Comparison of ENCODE assay signal across 10 cellular contexts in the genomic region with DNA sequence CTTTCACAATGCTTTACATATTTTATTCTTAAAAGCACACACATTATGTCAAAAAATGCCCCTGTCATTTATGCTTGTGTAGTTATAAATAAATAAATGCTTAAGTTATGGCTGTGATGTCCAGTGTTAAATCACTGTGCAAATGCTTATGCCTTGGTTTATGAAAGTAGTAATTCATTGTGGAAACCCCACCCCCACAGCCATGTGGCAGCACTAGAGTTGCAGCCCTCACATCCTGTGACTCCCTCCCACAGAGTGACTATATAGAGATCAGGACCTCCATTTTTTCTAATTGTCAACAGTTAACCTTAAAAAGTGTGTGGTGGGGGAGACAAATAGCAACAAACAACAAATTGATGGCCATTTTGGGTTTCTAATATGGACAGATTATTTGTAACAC. TPM values are rescaled to one million over a fixed set of nuclear protein-coding genes. Genes with fewer than 3 reads are reported as not detected.
DNase-seq lines count a peak whose midpoint lies in the region; ATAC-seq and TF ChIP-seq lines count a peak whose summit lies in the region.
"Had no signal": no experiment of that assay in that cellular context is flagged by ENCODE, and none has a peak within 500 bp of the region (broad histone marks: within the 10 kb centered on the region; RNA-seq: fewer than 3 reads in every experiment).

No MANE protein-coding gene starts in this region.

- TF ChIP-seq POLR2A in HCT116 (IDR thresholded peaks at IDR 0.05; ENCODE audit: borderline replicate concordance, extremely low read depth, insufficient read depth, insufficient read length): no peak
- TF ChIP-seq POLR2A in ovary (IDR thresholded peaks at IDR 0.05): no peak

- H3K4me2 ChIP-seq in HCT116 (ENCODE audit: low read length) (peak overlapping the region; percentile 1; the same call in 1 of the 2 replicates), mammary epithelial cell (ENCODE audit: insufficient read depth, low read depth, low read length) (no peak overlapping the region)
- H3K4me2 ChIP-seq: smooth muscle cell had no signal

- POLR2A ChIA-PET in HCT116 (lab: Charles Lee): no interaction called here
- POLR2A ChIA-PET in activated naive CD8-positive, alpha-beta T cell treated with anti-CD3 and anti-CD28 coated beads, Interleukin-2, amount 10 ng/mL, durations not matched to agents 7 days and 5 days (lab: Charles Lee): interaction anchor here (1.2 to 3.0 kb wide), 4 partner anchors 9 to 26 kb away, joined by 3 to 34 read pairs (median 10); no protein-coding TSS in a partner anchor

- BruUV-seq in HCT116 (replicated peaks; lab: Mats Ljungman, UMichigan) (no TSS peak), mammary epithelial cell (replicated peaks; lab: Mats Ljungman, UMichigan) (no TSS peak)

- H3K9me3 Mint-ChIP-seq in activated naive CD8-positive, alpha-beta T cell treated with anti-CD3 and anti-CD28 coated beads, Interleukin-2, amount 10 ng/mL, durations not matched to agents 7 days and 5 days: no peaks in the 10 kb centered on the region

- CTCF ChIA-PET in HCT116 (lab: Charles Lee) (no interaction called here), mammary epithelial cell (lab: Charles Lee; ENCODE audit: low non-redundant PET) (no interaction called here)

- no peak overlapping the region for H2AFZ ChIP-seq in HCT116 (ENCODE audit: low read depth, low read length, poor library complexity, severe bottlenecking)
- no peak overlapping the region for H2AFZ ChIP-seq in mammary epithelial cell (ENCODE audit: low read depth, low read length)

- in situ Hi-C loops in mammary epithelial cell (cut with MboI; ENCODE audit: low sequenced_read_pairs in 2 of 2): no loop called here

- H4K20me1 ChIP-seq in HCT116 (ENCODE audit: insufficient read depth) (no peaks in the 10 kb centered on the region), mammary epithelial cell (ENCODE audit: insufficient read depth, low read length) (no peaks in the 10 kb centered on the region)

- ATAC-seq in HCT116: no peak
- ATAC-seq in activated naive CD8-positive, alpha-beta T cell treated with anti-CD3 and anti-CD28 coated beads, Interleukin-2, amount 10 ng/mL, durations not matched to agents 7 days and 5 days (ENCODE audit: low read depth): peak; percentile 70

- RAD21 ChIA-PET in HCT116 (lab: Charles Lee; ENCODE audit: low non-redundant PET in 1 of 2, low total read pairs in 2 of 2, uncharacterized antibody in 2 of 2, unreplicated experiment in 2 of 2): no interaction called here

- no peaks in the 10 kb centered on the region for H3K27me3 Mint-ChIP-seq in activated naive CD8-positive, alpha-beta T cell treated with anti-CD3 and anti-CD28 coated beads, Interleukin-2, amount 10 ng/mL, durations not matched to agents 7 days and 5 days

- no peak for TF ChIP-seq EP300 in ovary (IDR thresholded peaks at IDR 0.05)

- DNase-seq in HCT116 (ENCODE audit: low read depth, low spot score): no peak
- peak; percentile 16 for DNase-seq in UCSD-AML1 (lab: John Stamatoyannopoulos, UW; ENCODE audit: unreplicated experiment)
- DNase-seq in activated naive CD8-positive, alpha-beta T cell treated with anti-CD3 and anti-CD28 coated beads, Interleukin-2, amount 10 ng/mL, durations not matched to agents 7 days and 5 days: peak; percentile 45
- DNase-seq in stimulated activated CD8-positive, alpha-beta memory T cell treated with anti-CD3 and anti-CD28 coated beads, Interleukin-4, amount 100 ng/mL, for 48 hours: peak; percentile 80
- DNase-seq in HuH-7.5 (ENCODE audit: low spot score): no peak
- no peak for DNase-seq in mammary epithelial cell
- DNase-seq in left ventricle myocardium inferior: no peak
- DNase-seq in ovary: no peak
- DNase-seq: KG1 had no signal

- H3K27ac ChIP-seq in HCT116 (ENCODE audit: low read depth, low read length): no peak overlapping the region
- no peak overlapping the region for H3K27ac ChIP-seq in mammary epithelial cell (ENCODE audit: insufficient read depth, low read depth, low read length)
- no peak overlapping the region for H3K27ac ChIP-seq in left ventricle myocardium inferior (replicated peaks)
- H3K27ac ChIP-seq in ovary: no peak overlapping the region

- H3K4me3 ChIP-seq in HCT116 (replicated peaks in 1 of 2; ENCODE audit: low read depth in 1 of 2, low read length in 2 of 2) (no peak overlapping the region), mammary epithelial cell (replicated peaks in 1 of 3; ENCODE audit: insufficient read depth in 1 of 3, low read depth in 2 of 3, low read length in 3 of 3) (no peak overlapping the region), left ventricle myocardium inferior (no peak overlapping the region), ovary (no peak overlapping the region)
- H3K4me3 ChIP-seq: smooth muscle cell had no signal

- H3K27ac Mint-ChIP-seq in activated naive CD8-positive, alpha-beta T cell treated with anti-CD3 and anti-CD28 coated beads, Interleukin-2, amount 10 ng/mL, durations not matched to agents 7 days and 5 days: peak overlapping the region; percentile 97

- intact Hi-C loops in HCT116 (cut with micrococcal nuclease) (no loop called here), mammary epithelial cell (cut with micrococcal nuclease) (no loop called here), left ventricle myocardium inferior (cut with micrococcal nuclease) (no loop called here), ovary (cut with DNase I) (no loop called here)

- H3K4me1 ChIP-seq in HCT116 (ENCODE audit: control insufficient read depth in 1 of 2, insufficient read depth in 2 of 2, low read length in 2 of 2) (peaks cover 0 to 26% of the 10 kb centered on the region in 2 experiments; a peak in 2 of 4 replicates), mammary epithelial cell (ENCODE audit: insufficient read depth, low read length) (peaks cover 6% of the 10 kb centered on the region), left ventricle myocardium inferior (no peaks in the 10 kb centered on the region), ovary (ENCODE audit: insufficient read depth) (no peaks in the 10 kb centered on the region)

- H3K79me2 ChIP-seq in HCT116 (ENCODE audit: insufficient read depth, low read length) (no peaks in the 10 kb centered on the region), mammary epithelial cell (ENCODE audit: insufficient read depth, low read length) (no peaks in the 10 kb centered on the region)

- dilution Hi-C loops in mammary epithelial cell (cut with HindIII; ENCODE audit: low sequenced_read_pairs): no loop called here

- H3K4me1 Mint-ChIP-seq in activated naive CD8-positive, alpha-beta T cell treated with anti-CD3 and anti-CD28 coated beads, Interleukin-2, amount 10 ng/mL, durations not matched to agents 7 days and 5 days: peaks cover 53% of the 10 kb centered on the region

- H3K27me3 ChIP-seq in HCT116 (ENCODE audit: insufficient read depth, low read length): no peaks in the 10 kb centered on the region
- H3K27me3 ChIP-seq in mammary epithelial cell (ENCODE audit: insufficient read depth, low read length): peaks cover 3% of the 10 kb centered on the region
- H3K27me3 ChIP-seq in left ventricle myocardium inferior (ENCODE audit: low read depth): peaks cover 71% of the 10 kb centered on the region
- no peaks in the 10 kb centered on the region for H3K27me3 ChIP-seq in ovary

- TF ChIP-seq RAD21 in HCT116 (IDR thresholded peaks at IDR 0.05; ENCODE audit: low read depth): no peak

- no peaks in the 10 kb centered on the region for H3K9me2 ChIP-seq in HCT116 (ENCODE audit: insufficient read depth)

- H3K36me3 ChIP-seq in HCT116 (ENCODE audit: control insufficient read depth in 1 of 2, insufficient read depth in 2 of 2, low read length in 2 of 2) (no peaks in the 10 kb centered on the region), mammary epithelial cell (ENCODE audit: insufficient read depth, low read length) (no peaks in the 10 kb centered on the region), left ventricle myocardium inferior (no peaks in the 10 kb centered on the region), ovary (no peaks in the 10 kb centered on the region)

- H3K4me3 Mint-ChIP-seq in activated naive CD8-positive, alpha-beta T cell treated with anti-CD3 and anti-CD28 coated beads, Interleukin-2, amount 10 ng/mL, durations not matched to agents 7 days and 5 days: peak overlapping the region; percentile 97

- no peaks in the 10 kb centered on the region for H3K9me3 ChIP-seq in HCT116 (ENCODE audit: control insufficient read depth in 1 of 2, insufficient read depth in 1 of 2, low read depth in 1 of 2, low read length in 2 of 2)
- no peaks in the 10 kb centered on the region for H3K9me3 ChIP-seq in mammary epithelial cell (replicated peaks; ENCODE audit: insufficient read depth, low read length)
- H3K9me3 ChIP-seq in left ventricle myocardium inferior (replicated peaks): no peaks in the 10 kb centered on the region
- no peaks in the 10 kb centered on the region for H3K9me3 ChIP-seq in ovary

- peaks cover 30% of the 10 kb centered on the region for H3K36me3 Mint-ChIP-seq in activated naive CD8-positive, alpha-beta T cell treated with anti-CD3 and anti-CD28 coated beads, Interleukin-2, amount 10 ng/mL, durations not matched to agents 7 days and 5 days

- TF ChIP-seq CTCF in HCT116 (IDR thresholded peaks at IDR 0.05 in 2 of 3, conservative IDR thresholded peaks at IDR 0.05 in 1 of 3; ENCODE audit: borderline replicate concordance in 1 of 3, insufficient read depth in 1 of 3, low read depth in 2 of 3, low read length in 2 of 3) (no peak), mammary epithelial cell (conservative IDR thresholded peaks at IDR 0.05 in 1 of 2, IDR thresholded peaks at IDR 0.05 in 1 of 2; ENCODE audit: extremely low read depth in 1 of 2, insufficient read depth in 1 of 2, low read depth in 1 of 2, low read length in 2 of 2) (no peak), left ventricle myocardium inferior (IDR thresholded peaks at IDR 0.05; ENCODE audit: borderline replicate concordance) (no peak), ovary (IDR thresholded peaks at IDR 0.05) (no peak)

- no peak overlapping the region for H3K9ac ChIP-seq in HCT116 (ENCODE audit: low read length)
- H3K9ac ChIP-seq in mammary epithelial cell (ENCODE audit: insufficient read depth, low read length): no peak overlapping the region

TF ChIP-seq in HCT116, 20 proteins besides CTCF, POLR2A, EP300 and RAD21 (continues in another document):
- TF ChIP-seq TCF7L2 (IDR thresholded peaks at IDR 0.05; ENCODE audit: borderline replicate concordance, extremely low read depth, insufficient read depth, insufficient read length) (no peak), EGR1 (IDR thresholded peaks at IDR 0.05; ENCODE audit: low read depth) (no peak), EZH2phosphoT487 (IDR thresholded peaks at IDR 0.05; ENCODE audit: borderline replicate concordance) (no peak), EZH2 (IDR thresholded peaks at IDR 0.05) (no peak), POLR2AphosphoS5 (IDR thresholded peaks at IDR 0.05; ENCODE audit: low read depth, low read length) (no peak), ZFX (IDR thresholded peaks at IDR 0.05) (no peak)

RNA-seq across cellular contexts. Expression of a gene that starts 2.4 kb away (rescaled TPM):
- total RNA-seq in HCT116 (2021; ENCODE audit: unreplicated experiment) (12.4 TPM), mammary epithelial cell (not detected), left ventricle myocardium inferior (0.27 TPM), ovary (1 to 10 TPM in 5 of 7 donors, under 1 TPM in 1, not detected in 1; 0.30 to 6.0 (median 2.4) TPM)
- 12.0 and 16.1 TPM in 2 replicates for polyA plus RNA-seq in HCT116 (2012)
- total RNA-seq in activated naive CD8-positive, alpha-beta T cell treated with anti-CD3 and anti-CD28 coated beads, Interleukin-2, amount 10 ng/mL, durations not matched to agents 7 days and 5 days: 10 to 100 TPM; 96.0 to 98.8 TPM
- polyA plus RNA-seq in mammary epithelial cell (0.08 TPM), ovary (1 to 10 TPM in 1 of 2 donors, under 1 TPM in 1; 0.70 to 4.8 TPM)
- not detected for polyA minus RNA-seq in mammary epithelial cell
- total RNA-seq: smooth muscle cell had no signal
- polyA plus RNA-seq: smooth muscle cell had no signal

Comparison
In these comparisons a context has a peak if more than half of its experiments do, and no peak if none do; other contexts are left out.
1. DNase-seq: peak in UCSD-AML1 (single experiment), activated naive CD8-positive, alpha-beta T cell treated with anti-CD3 and anti-CD28 coated beads, Interleukin-2, amount 10 ng/mL, durations not matched to agents 7 days and 5 days (single experiment) and stimulated activated CD8-positive, alpha-beta memory T cell treated with anti-CD3 and anti-CD28 coated beads, Interleukin-4, amount 100 ng/mL, for 48 hours (single experiment); none in HCT116 (single experiment), HuH-7.5 (single experiment), mammary epithelial cell (single experiment), left ventricle myocardium inferior (single experiment) and ovary (0 of 5).